11 cellular contexts compared by ENCODE assay signal in genomic region chr6:137494281-137494966, GRCh38. TPM values are rescaled to one million over a fixed set of nuclear protein-coding genes. Genes with fewer than 3 reads are reported as not detected.
DNase-seq lines count a peak whose midpoint lies in the region; ATAC-seq, FAIRE-seq and TF ChIP-seq lines count a peak whose summit lies in the region.
"Had no signal": no experiment of that assay in that cellular context is flagged by ENCODE, and none has a peak within 500 bp of the region (broad histone marks: within the 10 kb centered on the region; RNA-seq: fewer than 3 reads in every experiment).

TSS of gene OLIG3 (minus strand) at chr6:137494394. CDS start at chr6:137494170, 224 bp downstream.

- ATAC-seq in WTC11 (peak; percentile 14), gastrocnemius medialis (no peak)
- ATAC-seq: Right ventricle myocardium inferior had no signal

- peaks cover 15 to 23% of the 10 kb centered on the region in 2 donors for H3K4me1 ChIP-seq in gastrocnemius medialis
- peaks cover 2 to 6% of the 10 kb centered on the region in 2 donors for H3K4me1 ChIP-seq in small intestine (ENCODE audit: control insufficient read depth in 2 of 2, insufficient read depth in 1 of 2, low read depth in 1 of 2, low read length in 1 of 2)
- peaks cover 9 to 50% (median 26%) of the 10 kb centered on the region in 4 donors for H3K4me1 ChIP-seq in transverse colon

- CTCF ChIA-PET in WTC11 (lab: Charles Lee) = interaction anchor here (0.8 to 3.9 kb wide), 6 partner anchors 19 to 95 kb away, joined by 3 to 41 read pairs (median 5); no protein-coding TSS in a partner anchor

- DNase-seq in GM12891 (ENCODE audit: insufficient read length, low spot score) (peak; percentile 29), WTC11 (ENCODE audit: low spot score) (peak; percentile 61), endothelial cell (ENCODE audit: low spot score) (no peak), gastrocnemius medialis (no peak), small intestine (no peak), transverse colon (no peak), SW480 (ENCODE audit: low spot score) (no peak), NK-92 (lab: John Stamatoyannopoulos, UW; ENCODE audit: unreplicated experiment) (no peak)
- DNase-seq: effector CD4-positive, alpha-beta T cell had no signal

- H3K27ac ChIP-seq in gastrocnemius medialis (no peak within 1 kb of the TSS), small intestine (ENCODE audit: low read depth in 1 of 2, low read length in 1 of 2) (no peak within 1 kb of the TSS), transverse colon (no peak within 1 kb of the TSS)

- in situ Hi-C loops in gastrocnemius medialis (cut with MboI; ENCODE audit: low sequenced_read_pairs in 4 of 4) = no loop called here
- in situ Hi-C loops in transverse colon (cut with MboI; ENCODE audit: low pct_ligation_motif_present in 1 of 4, low pct_unique_long_range_greater_than_20kb in 1 of 4, low sequenced_read_pairs in 3 of 4) = no loop called here

- H3K4me1 Mint-ChIP-seq in WTC11 (peaks cover 72% of the 10 kb centered on the region), endothelial cell (ENCODE audit: unreplicated experiment) (peaks cover 38% of the 10 kb centered on the region)

- H3K9me3 Mint-ChIP-seq in WTC11 (no peaks in the 10 kb centered on the region), endothelial cell (ENCODE audit: unreplicated experiment) (no peaks in the 10 kb centered on the region)

- no peaks in the 10 kb centered on the region for H3K36me3 ChIP-seq in gastrocnemius medialis
- H3K36me3 ChIP-seq in small intestine (ENCODE audit: control insufficient read depth in 2 of 2, insufficient read depth in 2 of 2, low read length in 2 of 2) = no peaks in the 10 kb centered on the region
- no peaks in the 10 kb centered on the region for H3K36me3 ChIP-seq in transverse colon

- H3K4me3 ChIP-seq in gastrocnemius medialis (peak within 1 kb of the TSS in 3 of 4 donors; percentile 8 to 31 (median 14)), small intestine (ENCODE audit: low read depth in 1 of 2, low read length in 2 of 2) (peak within 1 kb of the TSS in 1 of 2 donors; percentile 16), transverse colon (peak within 1 kb of the TSS in 1 of 4 donors; percentile 10)
- H3K4me3 ChIP-seq: lung had no signal

- H3K27me3 ChIP-seq in gastrocnemius medialis (peaks cover 97 to 100% (median 98%) of the 10 kb centered on the region in 3 donors), small intestine (ENCODE audit: control insufficient read depth in 2 of 2, insufficient read depth in 2 of 2, low read length in 2 of 2) (peaks cover 7 to 78% of the 10 kb centered on the region in 2 donors), transverse colon (peaks cover 100% of the 10 kb centered on the region)

- no peaks in the 10 kb centered on the region for H3K36me3 Mint-ChIP-seq in WTC11
- H3K36me3 Mint-ChIP-seq in endothelial cell (ENCODE audit: low read depth, unreplicated experiment) = peaks cover 5% of the 10 kb centered on the region

- H3K4me3 Mint-ChIP-seq in WTC11 (peak within 1 kb of the TSS; percentile 80), endothelial cell (ENCODE audit: unreplicated experiment) (peak within 1 kb of the TSS; percentile 82)

- TF ChIP-seq CTCF in WTC11 (IDR thresholded peaks at IDR 0.05) (no peak), endothelial cell (IDR thresholded peaks at IDR 0.05; ENCODE audit: unreplicated experiment) (no peak), gastrocnemius medialis (IDR thresholded peaks at IDR 0.05 in 4 of 5, conservative IDR thresholded peaks at IDR 0.05 in 1 of 5) (no peak), transverse colon (IDR thresholded peaks at IDR 0.05) (no peak)

- no peak for TF ChIP-seq EP300 in transverse colon (IDR thresholded peaks at IDR 0.05; ENCODE audit: low read depth)

- 9 to 11% (median 10%) methylated on average over 23 of the region's 23 CpGs for WGBS in small intestine, 3 donors
- WGBS in transverse colon (ENCODE audit: low coverage in 1 of 2), 2 donors = 11 to 21% methylated on average over 13 to 23 of the region's 23 CpGs

- FAIRE-seq in GM12891 (lab: Jason Lieb, UNC) (no peak), small intestine (lab: Jason Lieb, UNC) (no peak)

- TF ChIP-seq POLR2A in GM12891 (IDR thresholded peaks at IDR 0.05; ENCODE audit: low read depth, low read length) (no peak), gastrocnemius medialis (IDR thresholded peaks at IDR 0.05) (no peak), transverse colon (IDR thresholded peaks at IDR 0.05) (no peak)

- H3K27ac Mint-ChIP-seq in WTC11 = no peak within 1 kb of the TSS
- H3K27ac Mint-ChIP-seq in endothelial cell (ENCODE audit: unreplicated experiment) = peak within 1 kb of the TSS; percentile 87

- POLR2A ChIA-PET in WTC11 (lab: Charles Lee) = interaction anchor here (0.7 to 2.8 kb wide), 3 partner anchors 8 to 537 kb away, joined by 3 to 10 read pairs (median 5); no protein-coding TSS in a partner anchor

- no peaks in the 10 kb centered on the region for H3K9me3 ChIP-seq in gastrocnemius medialis
- H3K9me3 ChIP-seq in small intestine (ENCODE audit: control insufficient read depth, low read depth) = no peaks in the 10 kb centered on the region
- H3K9me3 ChIP-seq in transverse colon = no peaks in the 10 kb centered on the region

- H3K27me3 Mint-ChIP-seq in WTC11 (ENCODE audit: low read depth) = peaks cover 100% of the 10 kb centered on the region
- peaks cover 36% of the 10 kb centered on the region for H3K27me3 Mint-ChIP-seq in endothelial cell (ENCODE audit: unreplicated experiment)

- intact Hi-C loops in gastrocnemius medialis (cut with DNase I; ENCODE audit: low total_unique reads) (no loop called here), transverse colon (cut with DNase I; ENCODE audit: low total_unique reads) (no loop called here)

TF ChIP-seq in GM12891, 5 proteins besides CTCF, POLR2A, EP300 and RAD21:
- TF ChIP-seq SPI1 (IDR thresholded peaks at IDR 0.05; ENCODE audit: low read depth, low read length) (no peak), PAX5 (IDR thresholded peaks at IDR 0.05; ENCODE audit: insufficient read depth, low read length, severe bottlenecking) (no peak), POLR2AphosphoS5 (IDR thresholded peaks at IDR 0.05; ENCODE audit: low read depth, low read length) (no peak), POU2F2 (IDR thresholded peaks at IDR 0.05; ENCODE audit: low read depth, low read length) (no peak), TAF1 (IDR thresholded peaks at IDR 0.05; ENCODE audit: low read depth, low read length) (no peak)

TF ChIP-seq in WTC11, 78 proteins besides CTCF, POLR2A, EP300 and RAD21:
- TF ChIP-seq ATF1 (CRISPR knock-in tag; IDR thresholded peaks at IDR 0.05) = no peak
- peak; percentile 42; the same call in 1 of the 2 replicates for TF ChIP-seq PRDM15 (CRISPR knock-in tag; IDR thresholded peaks at IDR 0.05)
- no peak for TF ChIP-seq CDX4 (CRISPR knock-in tag; IDR thresholded peaks at IDR 0.05; ENCODE audit: borderline replicate concordance)
- TF ChIP-seq ERG (CRISPR knock-in tag; IDR thresholded peaks at IDR 0.05) = no peak
- TF ChIP-seq TCF7 (CRISPR knock-in tag; IDR thresholded peaks at IDR 0.05; ENCODE audit: low read depth) = no peak
- no peak for TF ChIP-seq ZNF121 (CRISPR knock-in tag; IDR thresholded peaks at IDR 0.05)

RNA-seq across cellular contexts. Expression of gene OLIG3, which starts in this region (rescaled TPM):
- polyA plus RNA-seq in GM12891 (2012; ENCODE audit: low read depth, missing spikeins) = not detected
- total RNA-seq in WTC11 (2021) = 1.8 to 5.4 TPM (median 2.2 TPM) in 3 replicates
- total RNA-seq in endothelial cell (ENCODE audit: unreplicated experiment) = not detected
- not detected for total RNA-seq in gastrocnemius medialis
- not detected for polyA plus RNA-seq in small intestine
- total RNA-seq in transverse colon = not detected
- total RNA-seq: lung, Right ventricle myocardium inferior had no signal
- polyA plus RNA-seq: lung had no signal

Comparison
In these comparisons a context has a peak if more than half of its experiments do, and no peak if none do; other contexts are left out.
1. DNase-seq: peak in GM12891 (single experiment) and WTC11 (single experiment); none in endothelial cell (single experiment), gastrocnemius medialis (0 of 2), small intestine (single experiment), transverse colon (single experiment), SW480 (single experiment) and NK-92 (single experiment).